In genomic region chr1:212737559-212737958, GRCh38 we compare ENCODE assay signal across 1 cellular context.
A peak's percentile ranks its signal among the peaks of the same experiment; 100 is the strongest.
TF ChIP-seq lines count a peak whose summit lies in the region.

No MANE protein-coding gene starts in this region.

TF ChIP-seq in K562, 482 proteins besides CTCF, POLR2A, EP300 and RAD21:
- TF ChIP-seq NFIC (IDR thresholded peaks at IDR 0.05): peak; percentile 99
- TF ChIP-seq NFIX (CRISPR knock-in tag; IDR thresholded peaks at IDR 0.05; ENCODE audit: low read depth): peak; percentile 97
- TF ChIP-seq MED1 (CRISPR knock-in tag; IDR thresholded peaks at IDR 0.05; ENCODE audit: borderline replicate concordance): no peak
TF ChIP-seq in K562: peak in this region for 2.
